ENCODE assay signal across 22 cellular contexts in genomic region chr19:34370983-34371382, GRCh38. TPM values are rescaled to one million over a fixed set of nuclear protein-coding genes. Genes with fewer than 3 reads are reported as not detected.
A peak's percentile ranks its signal among the peaks of the same experiment; 100 is the strongest.
DNase-seq lines count a peak whose midpoint lies in the region; ATAC-seq and TF ChIP-seq lines count a peak whose summit lies in the region.
"Had no signal": no experiment of that assay in that cellular context is flagged by ENCODE, and none has a peak within 500 bp of the region (broad histone marks: within the 10 kb centered on the region; RNA-seq: fewer than 3 reads in every experiment).

No MANE protein-coding gene starts in this region.

- peak overlapping the region; percentile 81 for H3K27ac ChIP-seq in neutrophil
- H3K27ac ChIP-seq: 22Rv1, epithelial cell of prostate, GM23248, sigmoid colon, VCaP had no signal

- TF ChIP-seq POLR2A in lower leg skin (IDR thresholded peaks at IDR 0.05), result no peak

- H3K4me1 ChIP-seq in Loucy (ENCODE audit: insufficient read depth, low read length, poor library complexity, severe bottlenecking) (peaks cover 39% of the 10 kb centered on the region), neutrophil (ENCODE audit: control insufficient read depth in 1 of 2, insufficient read depth in 1 of 2, low read depth in 1 of 2, low read length in 1 of 2) (peaks cover 41 to 42% of the 10 kb centered on the region in 2 experiments)

- peak overlapping the region; percentile 32 for H3K27ac Mint-ChIP-seq in T-helper 2 cell treated with Interferon-gamma antibody and Interleukin-4, amounts not matched to agents 5 μg/mL and 100 μg/mL, for 36 hours
- peak overlapping the region; percentile 24 to 49 for H3K27ac Mint-ChIP-seq in effector memory CD8-positive, alpha-beta T cell
- H3K27ac Mint-ChIP-seq in natural killer cell, result no peak overlapping the region

- H3K4me3 Mint-ChIP-seq in T-helper 2 cell treated with Interferon-gamma antibody and Interleukin-4, amounts not matched to agents 5 μg/mL and 100 μg/mL, for 36 hours, result no peak overlapping the region
- H3K4me3 Mint-ChIP-seq in effector memory CD8-positive, alpha-beta T cell, result no peak overlapping the region
- H3K4me3 Mint-ChIP-seq in natural killer cell, result no peak overlapping the region

- no peak for DNase-seq in T-helper 2 cell treated with Interferon-gamma antibody and Interleukin-4, amounts not matched to agents 5 μg/mL and 100 μg/mL, for 36 hours (ENCODE audit: low spot score)
- DNase-seq in T-helper 2 cell, result no peak
- DNase-seq in effector memory CD8-positive, alpha-beta T cell, result no peak
- no peak for DNase-seq in lower leg skin (ENCODE audit: low spot score in 2 of 2)
- no peak for DNase-seq in natural killer cell
- DNase-seq: activated CD4-positive, alpha-beta T cell treated with anti-CD3 and anti-CD28 coated beads, Interleukin-2, amount 50 U/mL, for 4 hours; activated gamma-delta T cell; activated T-cell treated with anti-CD3 and anti-CD28 coated beads for 4 hours; amniotic stem cell; GM23248; Kasumi-1; MV-4-11; NCI-H446 treated with DMSO at 0.1 percent for 48 hours; sigmoid colon; stimulated activated naive CD4-positive, alpha-beta T cell treated with Interleukin-2 at 50 U/mL for 16 hours had no signal

- peak overlapping the region; percentile 25 for H3K4me2 ChIP-seq in Loucy (ENCODE audit: low read depth, low read length, poor library complexity, severe bottlenecking)

- H3K79me2 ChIP-seq in Loucy (ENCODE audit: insufficient read depth, low read length), result peaks cover 86% of the 10 kb centered on the region

- peaks cover 49% of the 10 kb centered on the region for H4K20me1 ChIP-seq in Loucy (ENCODE audit: insufficient read depth, low read length, poor library complexity, severe bottlenecking)

- peaks cover 57% of the 10 kb centered on the region; the same call in 1 of the 2 replicates for H3K36me3 ChIP-seq in Loucy (ENCODE audit: insufficient read depth, low read length)
- H3K36me3 ChIP-seq in neutrophil, result peaks cover 38% of the 10 kb centered on the region

- peaks cover 44% of the 10 kb centered on the region for H3K4me1 Mint-ChIP-seq in T-helper 2 cell treated with Interferon-gamma antibody and Interleukin-4, amounts not matched to agents 5 μg/mL and 100 μg/mL, for 36 hours (ENCODE audit: low read depth)
- peaks cover 25 to 38% of the 10 kb centered on the region in 2 donors for H3K4me1 Mint-ChIP-seq in effector memory CD8-positive, alpha-beta T cell (ENCODE audit: low read depth in 2 of 2)
- H3K4me1 Mint-ChIP-seq in natural killer cell, result peaks cover 14 to 33% of the 10 kb centered on the region in 2 donors

- peaks cover 81% of the 10 kb centered on the region for H3K36me3 Mint-ChIP-seq in T-helper 2 cell treated with Interferon-gamma antibody and Interleukin-4, amounts not matched to agents 5 μg/mL and 100 μg/mL, for 36 hours (ENCODE audit: low read depth)
- peaks cover 78% of the 10 kb centered on the region for H3K36me3 Mint-ChIP-seq in effector memory CD8-positive, alpha-beta T cell (ENCODE audit: insufficient read depth)
- H3K36me3 Mint-ChIP-seq in natural killer cell, result no peaks in the 10 kb centered on the region

- no peak for TF ChIP-seq CTCF in Loucy (conservative IDR thresholded peaks at IDR 0.05; ENCODE audit: low read length)
- TF ChIP-seq CTCF in neutrophil (IDR thresholded peaks at IDR 0.05), result no peak
- no peak for TF ChIP-seq CTCF in lower leg skin (IDR thresholded peaks at IDR 0.05)
- no peak for TF ChIP-seq CTCF in natural killer cell (IDR thresholded peaks at IDR 0.05)

- no peak overlapping the region for H2AFZ ChIP-seq in Loucy (ENCODE audit: low read length)
- H2AFZ ChIP-seq: GM23248 had no signal

- H3K9ac ChIP-seq in Loucy (ENCODE audit: low read depth, low read length, poor library complexity, severe bottlenecking), result no peak overlapping the region
- H3K9ac ChIP-seq: GM23248 had no signal

- no peaks in the 10 kb centered on the region for H3F3A ChIP-seq in Loucy (ENCODE audit: low read depth)

- H3K9me3 Mint-ChIP-seq in T-helper 2 cell treated with Interferon-gamma antibody and Interleukin-4, amounts not matched to agents 5 μg/mL and 100 μg/mL, for 36 hours, result no peaks in the 10 kb centered on the region
- H3K9me3 Mint-ChIP-seq in effector memory CD8-positive, alpha-beta T cell, result no peaks in the 10 kb centered on the region
- no peaks in the 10 kb centered on the region for H3K9me3 Mint-ChIP-seq in natural killer cell

- no peaks in the 10 kb centered on the region for H3K9me3 ChIP-seq in Loucy (ENCODE audit: insufficient read depth, low read depth, low read length)
- no peaks in the 10 kb centered on the region for H3K9me3 ChIP-seq in neutrophil
- H3K9me3 ChIP-seq: sigmoid colon had no signal

- WGBS in lower leg skin, 2 donors, result 78% methylated on average over 4 of the region's 4 CpGs

- H3K27me3 Mint-ChIP-seq in T-helper 2 cell treated with Interferon-gamma antibody and Interleukin-4, amounts not matched to agents 5 μg/mL and 100 μg/mL, for 36 hours (ENCODE audit: low read depth), result no peaks in the 10 kb centered on the region
- no peaks in the 10 kb centered on the region for H3K27me3 Mint-ChIP-seq in effector memory CD8-positive, alpha-beta T cell
- no peaks in the 10 kb centered on the region for H3K27me3 Mint-ChIP-seq in natural killer cell (ENCODE audit: low read depth in 2 of 2)

- ATAC-seq in effector memory CD8-positive, alpha-beta T cell (replicated peaks), result no peak
- ATAC-seq in HG02938 (IDR thresholded peaks at IDR 0.05; ENCODE audit: unreplicated experiment) (no peak), natural killer cell (no peak)
- ATAC-seq: SK-N-SH treated with all-trans-retinoic acid at 6 μM for 48 hours had no signal

- H3K27me3 ChIP-seq in Loucy (ENCODE audit: insufficient read depth, low read length, poor library complexity, severe bottlenecking), result no peaks in the 10 kb centered on the region
- H3K27me3 ChIP-seq in neutrophil, result no peaks in the 10 kb centered on the region
- H3K27me3 ChIP-seq: sigmoid colon had no signal

- intact Hi-C loops in lower leg skin (cut with DNase I; ENCODE audit: low total_unique reads), result no loop called here
- intact Hi-C loops in natural killer cell (cut with micrococcal nuclease), result no loop called here

- peak overlapping the region; percentile 10 for H3K4me3 ChIP-seq in Loucy (ENCODE audit: low read length, poor library complexity, severe bottlenecking)
- H3K4me3 ChIP-seq in neutrophil (ENCODE audit: low read depth in 1 of 2, low read length in 1 of 2), result no peak overlapping the region
- H3K4me3 ChIP-seq in lower leg skin (ENCODE audit: low read depth, poor library complexity, severe bottlenecking), result no peak overlapping the region
- H3K4me3 ChIP-seq: GM23248, sigmoid colon had no signal

- H3K9me2 ChIP-seq in Loucy (replicated peaks; ENCODE audit: low read depth, low read length), result no peaks in the 10 kb centered on the region

RNA-seq across cellular contexts. Expression of gene GPI, which starts 6.0 kb away (rescaled TPM):
- 100 to 1,000 TPM; 117 to 195 (median 124) TPM for total RNA-seq in lower leg skin
- total RNA-seq in natural killer cell, result 100 to 1,000 TPM in 2 of 3 donors, 10 to 100 TPM in 1; 98.5 to 132 (median 104) TPM

RNA-seq across cellular contexts. Expression of gene PDCD2L, which starts 33.2 kb away (rescaled TPM):
- total RNA-seq in lower leg skin, result 10 to 100 TPM in 2 of 4 donors, 1 to 10 TPM in 2; 6.5 to 16.4 (median 12.6) TPM
- 1 to 10 TPM; 4.7 to 8.6 (median 5.6) TPM for total RNA-seq in natural killer cell

RNA-seq across cellular contexts. Expression of gene UBA2, which starts 57.2 kb away (rescaled TPM):
- total RNA-seq in lower leg skin, result 100 to 1,000 TPM in 1 of 4 donors, 10 to 100 TPM in 3; 74.8 to 101 (median 86.9) TPM
- total RNA-seq in natural killer cell, result 10 to 100 TPM; 60.5 to 74.1 (median 68.7) TPM

Comparison
In these comparisons a context has a peak if more than half of its experiments do, and no peak if none do; other contexts are left out.
1. H3K27ac Mint-ChIP-seq: peak in T-helper 2 cell treated with Interferon-gamma antibody and Interleukin-4, amounts not matched to agents 5 μg/mL and 100 μg/mL, for 36 hours (single experiment) and effector memory CD8-positive, alpha-beta T cell (2 of 2); none in natural killer cell (0 of 2).